In the genomic region with DNA sequence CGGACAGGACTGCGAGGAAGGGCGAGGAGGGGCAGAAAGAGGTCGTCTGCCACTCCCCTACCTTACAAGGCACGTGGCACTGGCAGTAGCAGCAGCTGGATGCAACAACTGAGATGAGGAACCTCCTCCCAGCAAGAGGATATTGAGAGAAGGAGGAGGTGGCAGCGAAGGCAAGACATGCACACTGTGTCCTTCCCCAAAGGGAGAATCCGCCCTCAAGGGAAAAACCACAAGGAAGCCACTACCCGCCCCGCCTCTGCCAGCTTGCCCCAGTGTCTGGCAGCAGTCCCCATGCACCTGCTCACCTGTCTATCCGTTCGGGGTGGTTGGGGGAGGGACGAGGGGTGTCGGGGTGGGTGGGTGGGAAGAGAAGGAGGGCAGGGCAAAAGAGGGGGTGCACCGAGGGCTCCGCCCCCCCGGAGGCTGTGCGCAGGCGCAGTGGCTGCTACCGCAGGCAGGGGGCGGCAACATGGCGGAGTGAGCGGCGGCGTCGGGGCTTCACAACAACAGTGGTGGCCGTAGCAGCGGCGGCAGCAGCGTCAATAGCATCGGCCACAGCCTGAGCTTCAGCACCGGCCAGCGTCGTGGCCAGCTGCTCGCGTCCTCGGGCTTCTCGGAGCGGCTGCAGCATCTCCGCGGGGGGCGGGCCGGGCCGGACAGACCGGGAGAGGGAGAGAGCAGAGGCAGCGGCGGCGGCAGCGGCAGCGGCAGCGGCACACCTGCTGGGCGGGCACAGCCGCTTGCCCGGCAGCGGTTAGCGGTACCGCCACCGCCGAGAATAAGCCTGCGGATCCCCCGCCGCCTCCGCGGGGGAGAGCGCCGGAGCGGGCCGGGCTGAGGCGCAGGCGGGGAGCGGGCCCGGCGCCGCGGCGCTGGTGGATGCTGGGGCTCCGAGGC, we compare ENCODE assay signal across 8 cellular contexts. TPM values are rescaled to one million over a fixed set of nuclear protein-coding genes. Genes with fewer than 3 reads are reported as not detected.
DNase-seq lines count a peak whose midpoint lies in the region; ATAC-seq and TF ChIP-seq lines count a peak whose summit lies in the region.

A gene with protein sequence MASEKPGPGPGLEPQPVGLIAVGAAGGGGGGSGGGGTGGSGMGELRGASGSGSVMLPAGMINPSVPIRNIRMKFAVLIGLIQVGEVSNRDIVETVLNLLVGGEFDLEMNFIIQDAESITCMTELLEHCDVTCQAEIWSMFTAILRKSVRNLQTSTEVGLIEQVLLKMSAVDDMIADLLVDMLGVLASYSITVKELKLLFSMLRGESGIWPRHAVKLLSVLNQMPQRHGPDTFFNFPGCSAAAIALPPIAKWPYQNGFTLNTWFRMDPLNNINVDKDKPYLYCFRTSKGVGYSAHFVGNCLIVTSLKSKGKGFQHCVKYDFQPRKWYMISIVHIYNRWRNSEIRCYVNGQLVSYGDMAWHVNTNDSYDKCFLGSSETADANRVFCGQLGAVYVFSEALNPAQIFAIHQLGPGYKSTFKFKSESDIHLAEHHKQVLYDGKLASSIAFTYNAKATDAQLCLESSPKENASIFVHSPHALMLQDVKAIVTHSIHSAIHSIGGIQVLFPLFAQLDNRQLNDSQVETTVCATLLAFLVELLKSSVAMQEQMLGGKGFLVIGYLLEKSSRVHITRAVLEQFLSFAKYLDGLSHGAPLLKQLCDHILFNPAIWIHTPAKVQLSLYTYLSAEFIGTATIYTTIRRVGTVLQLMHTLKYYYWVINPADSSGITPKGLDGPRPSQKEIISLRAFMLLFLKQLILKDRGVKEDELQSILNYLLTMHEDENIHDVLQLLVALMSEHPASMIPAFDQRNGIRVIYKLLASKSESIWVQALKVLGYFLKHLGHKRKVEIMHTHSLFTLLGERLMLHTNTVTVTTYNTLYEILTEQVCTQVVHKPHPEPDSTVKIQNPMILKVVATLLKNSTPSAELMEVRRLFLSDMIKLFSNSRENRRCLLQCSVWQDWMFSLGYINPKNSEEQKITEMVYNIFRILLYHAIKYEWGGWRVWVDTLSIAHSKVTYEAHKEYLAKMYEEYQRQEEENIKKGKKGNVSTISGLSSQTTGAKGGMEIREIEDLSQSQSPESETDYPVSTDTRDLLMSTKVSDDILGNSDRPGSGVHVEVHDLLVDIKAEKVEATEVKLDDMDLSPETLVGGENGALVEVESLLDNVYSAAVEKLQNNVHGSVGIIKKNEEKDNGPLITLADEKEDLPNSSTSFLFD (N-terminal part only) (plus strand): TSS at position 436 of the 897 bp plus-strand sequence. CDS start 551 bp downstream, outside the sequence.

- peaks cover 14% of the 10 kb centered on the region for H3K4me1 Mint-ChIP-seq in activated CD4-positive, alpha-beta T cell treated with anti-CD3 and anti-CD28 coated beads, Interleukin-2, amount 10 ng/mL, durations not matched to agents 24 days and 14 days

- TF ChIP-seq CTCF in coronary artery (IDR thresholded peaks at IDR 0.05), result peak; percentile 50

- peaks cover 48% of the 10 kb centered on the region for H3K27me3 Mint-ChIP-seq in activated CD4-positive, alpha-beta T cell treated with anti-CD3 and anti-CD28 coated beads, Interleukin-2, amount 10 ng/mL, durations not matched to agents 24 days and 14 days

- ATAC-seq in GM18868 (IDR thresholded peaks at IDR 0.05; ENCODE audit: unreplicated experiment), result peak; percentile 72
- ATAC-seq in HG03108 (IDR thresholded peaks at IDR 0.05; ENCODE audit: unreplicated experiment), result peak; percentile 67

- H3K9me3 Mint-ChIP-seq in activated CD4-positive, alpha-beta T cell treated with anti-CD3 and anti-CD28 coated beads, Interleukin-2, amount 10 ng/mL, durations not matched to agents 24 days and 14 days, result no peaks in the 10 kb centered on the region

- peak; percentile 64 for DNase-seq in ACHN
- peak; percentile 47 to 75 for DNase-seq in NCI-H446 (lab: John Stamatoyannopoulos, UW)
- peak; percentile 92 for DNase-seq in activated CD4-positive, alpha-beta T cell treated with anti-CD3 and anti-CD28 coated beads, Interleukin-2, amount 10 ng/mL, durations not matched to agents 24 days and 14 days
- DNase-seq in coronary artery (ENCODE audit: low spot score), result peak; percentile 77
- peak; percentile 92 for DNase-seq in left kidney (ENCODE audit: low read depth, low spot score)
- DNase-seq in stimulated activated CD4-positive, alpha-beta T cell treated with anti-CD3 and anti-CD28 coated beads, Interleukin-2, amount 100 ng/mL, for 24 hours, result peak; percentile 69 to 82

- in situ Hi-C loops in ACHN (cut with HindIII; ENCODE audit: low pct_ligation_motif_present, low pct_unique_long_range_greater_than_20kb, low sequenced_read_pairs), result no loop called here

- H3K4me3 Mint-ChIP-seq in activated CD4-positive, alpha-beta T cell treated with anti-CD3 and anti-CD28 coated beads, Interleukin-2, amount 10 ng/mL, durations not matched to agents 24 days and 14 days, result peak within 1 kb of the TSS; percentile 91

- no peaks in the 10 kb centered on the region for H3K36me3 Mint-ChIP-seq in activated CD4-positive, alpha-beta T cell treated with anti-CD3 and anti-CD28 coated beads, Interleukin-2, amount 10 ng/mL, durations not matched to agents 24 days and 14 days (ENCODE audit: low read depth)

- H3K27ac Mint-ChIP-seq in activated CD4-positive, alpha-beta T cell treated with anti-CD3 and anti-CD28 coated beads, Interleukin-2, amount 10 ng/mL, durations not matched to agents 24 days and 14 days, result peak within 1 kb of the TSS; percentile 67

- H3K4me3 ChIP-seq in coronary artery, result peak within 1 kb of the TSS; percentile 99

- H3K27ac ChIP-seq in coronary artery, result peak within 1 kb of the TSS; percentile 61 to 85

- intact Hi-C loops in activated CD4-positive, alpha-beta T cell treated with anti-CD3 and anti-CD28 coated beads, Interleukin-2, amount 10 ng/mL, durations not matched to agents 24 days and 14 days (cut with micrococcal nuclease), result loop anchor here (5.0 to 10.0 kb wide), 2 partner anchors 215 to 533 kb away; a partner anchor contains a TSS

RNA-seq across cellular contexts. Expression of the gene that starts here (rescaled TPM):
- 0.07 and 0.14 TPM in 2 replicates for total RNA-seq in activated CD4-positive, alpha-beta T cell treated with anti-CD3 and anti-CD28 coated beads, Interleukin-2, amount 10 ng/mL, durations not matched to agents 24 days and 14 days

Comparison
In these comparisons a context has a peak if more than half of its experiments do, and no peak if none do; other contexts are left out.
1. Peak in every context shown above with its lines: DNase-seq, ATAC-seq, H3K4me3 ChIP-seq and H3K27ac ChIP-seq.
2. Peak in DNase-seq in activated CD4-positive, alpha-beta T cell treated with anti-CD3 and anti-CD28 coated beads, Interleukin-2, amount 10 ng/mL, durations not matched to agents 24 days and 14 days; RNA of the gene not detected or under 1 TPM.